ENCODE assay signal across 8 cellular contexts in the genomic region with DNA sequence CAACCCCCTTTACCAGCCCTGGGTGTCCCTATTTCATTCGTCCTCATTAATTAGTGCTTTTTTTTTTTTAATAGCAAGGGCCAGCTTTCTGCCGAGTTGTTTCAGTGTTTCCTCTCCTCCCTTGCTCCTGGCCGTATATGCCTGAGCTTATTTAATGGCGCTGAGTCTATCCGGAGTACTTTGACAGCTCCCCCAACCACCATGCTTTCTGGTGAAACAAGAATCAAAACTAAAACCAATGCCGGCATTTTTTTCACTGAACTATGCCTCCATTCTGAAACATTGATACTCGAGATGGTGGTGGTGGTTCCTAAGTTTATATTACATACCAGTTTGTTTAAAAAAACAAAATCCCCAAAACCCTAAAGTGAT. TPM values are rescaled to one million over a fixed set of nuclear protein-coding genes. Genes with fewer than 3 reads are reported as not detected.
DNase-seq lines count a peak whose midpoint lies in the region; ATAC-seq and TF ChIP-seq lines count a peak whose summit lies in the region.

No MANE protein-coding gene starts in this region.

- POLR2A ChIA-PET in activated naive CD8-positive, alpha-beta T cell treated with anti-CD3 and anti-CD28 coated beads, Interleukin-2, amount 10 ng/mL, durations not matched to agents 7 days and 5 days (lab: Charles Lee): interaction anchor here (1.5 to 3.3 kb wide), 3 partner anchors 13 to 119 kb away, joined by 4 to 32 read pairs (median 10); a partner anchor contains a TSS

- H3K36me3 ChIP-seq in BLaER1 (no peaks in the 10 kb centered on the region), iPS-18a (ENCODE audit: control insufficient read depth, low read depth, low read length) (no peaks in the 10 kb centered on the region)

- peaks cover 33% of the 10 kb centered on the region for H3K27me3 Mint-ChIP-seq in activated naive CD8-positive, alpha-beta T cell treated with anti-CD3 and anti-CD28 coated beads, Interleukin-2, amount 10 ng/mL, durations not matched to agents 7 days and 5 days
- H3K27me3 Mint-ChIP-seq in stimulated activated memory B cell treated with anti-CD40 and anti-IgM and Interleukin-4, amounts not matched to agents 10 μg/mL and 1 μg/mL and 100 μg/mL, for 72 hours: peaks cover 64% of the 10 kb centered on the region

- H3K27me3 ChIP-seq in BLaER1 (peaks cover 40% of the 10 kb centered on the region), iPS-18a (ENCODE audit: control insufficient read depth, insufficient read depth, low read length) (peaks cover 41% of the 10 kb centered on the region)

- H3K4me3 Mint-ChIP-seq in activated naive CD8-positive, alpha-beta T cell treated with anti-CD3 and anti-CD28 coated beads, Interleukin-2, amount 10 ng/mL, durations not matched to agents 7 days and 5 days: peak overlapping the region; percentile 91
- H3K4me3 Mint-ChIP-seq in stimulated activated memory B cell treated with anti-CD40 and anti-IgM and Interleukin-4, amounts not matched to agents 10 μg/mL and 1 μg/mL and 100 μg/mL, for 72 hours: peak overlapping the region; percentile 84

- peaks cover 8% of the 10 kb centered on the region; the same call in 1 of the 2 replicates for H3K9me3 ChIP-seq in BLaER1
- no peaks in the 10 kb centered on the region for H3K9me3 ChIP-seq in iPS-18a (ENCODE audit: control insufficient read depth, low read depth, low read length)

- H3K4me2 ChIP-seq in BLaER1: peak overlapping the region; percentile 87

- no peaks in the 10 kb centered on the region for H4K20me1 ChIP-seq in BLaER1

- H3K27ac Mint-ChIP-seq in activated naive CD8-positive, alpha-beta T cell treated with anti-CD3 and anti-CD28 coated beads, Interleukin-2, amount 10 ng/mL, durations not matched to agents 7 days and 5 days: peak overlapping the region; percentile 81
- peak overlapping the region; percentile 70 for H3K27ac Mint-ChIP-seq in stimulated activated memory B cell treated with anti-CD40 and anti-IgM and Interleukin-4, amounts not matched to agents 10 μg/mL and 1 μg/mL and 100 μg/mL, for 72 hours

- TF ChIP-seq CTCF in GM20000 (IDR thresholded peaks at IDR 0.05; ENCODE audit: extremely low read depth, missing control alignments): no peak

- no peak overlapping the region; the same call in 1 of the 2 replicates for H3K9ac ChIP-seq in BLaER1
- peak overlapping the region; percentile 63 for H3K9ac ChIP-seq in iPS-18a (ENCODE audit: low read length)

- no peaks in the 10 kb centered on the region for H3K9me3 Mint-ChIP-seq in activated naive CD8-positive, alpha-beta T cell treated with anti-CD3 and anti-CD28 coated beads, Interleukin-2, amount 10 ng/mL, durations not matched to agents 7 days and 5 days
- H3K9me3 Mint-ChIP-seq in stimulated activated memory B cell treated with anti-CD40 and anti-IgM and Interleukin-4, amounts not matched to agents 10 μg/mL and 1 μg/mL and 100 μg/mL, for 72 hours: no peaks in the 10 kb centered on the region

- peaks cover 2% of the 10 kb centered on the region for H3K36me3 Mint-ChIP-seq in activated naive CD8-positive, alpha-beta T cell treated with anti-CD3 and anti-CD28 coated beads, Interleukin-2, amount 10 ng/mL, durations not matched to agents 7 days and 5 days
- H3K36me3 Mint-ChIP-seq in stimulated activated memory B cell treated with anti-CD40 and anti-IgM and Interleukin-4, amounts not matched to agents 10 μg/mL and 1 μg/mL and 100 μg/mL, for 72 hours: no peaks in the 10 kb centered on the region

- H3K4me3 ChIP-seq in BLaER1 (peak overlapping the region; percentile 62), iPS-18a (ENCODE audit: low read length) (peak overlapping the region; percentile 72)

- ATAC-seq in activated naive CD8-positive, alpha-beta T cell treated with anti-CD3 and anti-CD28 coated beads, Interleukin-2, amount 10 ng/mL, durations not matched to agents 7 days and 5 days (ENCODE audit: low read depth): no peak
- ATAC-seq in stimulated activated memory B cell treated with anti-CD40 and anti-IgM and Interleukin-4, amounts not matched to agents 10 μg/mL and 1 μg/mL and 100 μg/mL, for 72 hours: no peak

- DNase-seq in GM20000 (ENCODE audit: low spot score): peak; percentile 68
- peak; percentile 4 for DNase-seq in NCI-H1694 (lab: John Stamatoyannopoulos, UW)
- no peak for DNase-seq in activated naive CD8-positive, alpha-beta T cell treated with anti-CD3 and anti-CD28 coated beads, Interleukin-2, amount 10 ng/mL, durations not matched to agents 7 days and 5 days
- no peak for DNase-seq in mesenteric fat pad (ENCODE audit: low spot score)
- DNase-seq in anterior cingulate cortex (lab: John Stamatoyannopoulos, UW): no peak

- H3K4me1 Mint-ChIP-seq in activated naive CD8-positive, alpha-beta T cell treated with anti-CD3 and anti-CD28 coated beads, Interleukin-2, amount 10 ng/mL, durations not matched to agents 7 days and 5 days: peaks cover 19% of the 10 kb centered on the region
- peaks cover 19% of the 10 kb centered on the region for H3K4me1 Mint-ChIP-seq in stimulated activated memory B cell treated with anti-CD40 and anti-IgM and Interleukin-4, amounts not matched to agents 10 μg/mL and 1 μg/mL and 100 μg/mL, for 72 hours

- H3K27ac ChIP-seq in BLaER1: no peak overlapping the region
- no peak overlapping the region for H3K27ac ChIP-seq in iPS-18a (ENCODE audit: low read length)

- H3K4me1 ChIP-seq in BLaER1 (peaks cover 8% of the 10 kb centered on the region; the same call in 1 of the 2 replicates), iPS-18a (ENCODE audit: control insufficient read depth, low read depth, low read length) (peaks cover 12% of the 10 kb centered on the region)

RNA-seq across cellular contexts. Expression of a gene that starts 1.2 kb away (rescaled TPM):
- total RNA-seq in activated naive CD8-positive, alpha-beta T cell treated with anti-CD3 and anti-CD28 coated beads, Interleukin-2, amount 10 ng/mL, durations not matched to agents 7 days and 5 days: 1 to 10 TPM; 5.6 to 6.2 TPM
- total RNA-seq in mesenteric fat pad: 9.9 TPM

RNA-seq across cellular contexts. Expression of a gene that starts 57.9 kb away (rescaled TPM):
- total RNA-seq in activated naive CD8-positive, alpha-beta T cell treated with anti-CD3 and anti-CD28 coated beads, Interleukin-2, amount 10 ng/mL, durations not matched to agents 7 days and 5 days: not detected
- total RNA-seq in mesenteric fat pad: not detected

Comparison
In these comparisons a context has a peak if more than half of its experiments do, and no peak if none do; other contexts are left out.
1. DNase-seq: peak in GM20000 (single experiment) and NCI-H1694 (single experiment); none in activated naive CD8-positive, alpha-beta T cell treated with anti-CD3 and anti-CD28 coated beads, Interleukin-2, amount 10 ng/mL, durations not matched to agents 7 days and 5 days (single experiment), mesenteric fat pad (single experiment) and anterior cingulate cortex (0 of 58).